ENCODE assay signal across 8 cellular contexts in genomic region chr7:47979832-47980181, GRCh38. TPM values are rescaled to one million over a fixed set of nuclear protein-coding genes. Genes with fewer than 3 reads are reported as not detected.
DNase-seq lines count a peak whose midpoint lies in the region; ATAC-seq, FAIRE-seq and TF ChIP-seq lines count a peak whose summit lies in the region.

No MANE protein-coding gene starts in this region.

- H3K9me3 ChIP-seq in HUES6 (ENCODE audit: control insufficient read depth, insufficient read depth, low read depth, low read length) (no peaks in the 10 kb centered on the region), mucosa of stomach (ENCODE audit: control insufficient read depth, low read length) (no peaks in the 10 kb centered on the region)

- H3K4me1 ChIP-seq in HUES6 (ENCODE audit: control insufficient read depth, insufficient read depth, low read length) (peaks cover 10% of the 10 kb centered on the region; the same call in 1 of the 2 replicates), mucosa of stomach (ENCODE audit: control insufficient read depth, insufficient read depth, low read length) (peaks cover 10% of the 10 kb centered on the region)

- peaks cover 36% of the 10 kb centered on the region for H3K36me3 ChIP-seq in HUES6 (ENCODE audit: control insufficient read depth, insufficient read depth, low read length)
- peaks cover 8% of the 10 kb centered on the region for H3K36me3 ChIP-seq in bronchial epithelial cell (ENCODE audit: control insufficient read depth, insufficient read depth, low read length)
- H3K36me3 ChIP-seq in mucosa of stomach (ENCODE audit: control insufficient read depth, insufficient read depth, low read length), result no peaks in the 10 kb centered on the region

- intact Hi-C loops in head of caudate nucleus (cut with DNase I), result loop anchor here (10.0 kb wide), 1 partner anchor 115 kb away; no protein-coding TSS in a partner anchor

- H3K9ac ChIP-seq in HUES6 (ENCODE audit: low read length) (no peak overlapping the region), mucosa of stomach (ENCODE audit: low read length) (peak overlapping the region; percentile 70)

- FAIRE-seq in bronchial epithelial cell (lab: Jason Lieb, UNC), result no peak

- H3K27ac ChIP-seq in 22Rv1 (peak overlapping the region; percentile 87), HUES6 (ENCODE audit: low read depth, low read length) (no peak overlapping the region)

- TF ChIP-seq CTCF in 22Rv1 (IDR thresholded peaks at IDR 0.05), result no peak
- TF ChIP-seq CTCF in bronchial epithelial cell (IDR thresholded peaks at IDR 0.05; ENCODE audit: insufficient read depth, low read length, severe bottlenecking), result no peak
- TF ChIP-seq CTCF in omental fat pad (IDR thresholded peaks at IDR 0.05), result no peak

- no peak for DNase-seq in bronchial epithelial cell (ENCODE audit: low read depth)
- no peak for DNase-seq in head of caudate nucleus
- DNase-seq in omental fat pad (ENCODE audit: low spot score), result no peak

- no peaks in the 10 kb centered on the region for H3K27me3 ChIP-seq in HUES6 (ENCODE audit: control insufficient read depth, insufficient read depth, low read length)
- H3K27me3 ChIP-seq in bronchial epithelial cell (ENCODE audit: control insufficient read depth, insufficient read depth, low read length), result no peaks in the 10 kb centered on the region
- no peaks in the 10 kb centered on the region for H3K27me3 ChIP-seq in mucosa of stomach (ENCODE audit: control insufficient read depth, insufficient read depth, low read length)

- ATAC-seq in HG03108 (IDR thresholded peaks at IDR 0.05; ENCODE audit: unreplicated experiment) (no peak), HG02678 (IDR thresholded peaks at IDR 0.05; ENCODE audit: unreplicated experiment) (no peak), omental fat pad (ENCODE audit: low FRiP score) (no peak)

- H3K4me3 ChIP-seq in HUES6 (ENCODE audit: low read depth, low read length), result peak overlapping the region; percentile 81
- H3K4me3 ChIP-seq in bronchial epithelial cell (ENCODE audit: low read depth, low read length), result peak overlapping the region; percentile 77
- H3K4me3 ChIP-seq in mucosa of stomach (ENCODE audit: low read length), result peak overlapping the region; percentile 49

RNA-seq across cellular contexts. Expression of gene HUS1, which starts 0.4 kb away (rescaled TPM):
- 19.5 and 19.7 TPM in 2 replicates for total RNA-seq in bronchial epithelial cell
- 10 to 100 TPM; 21.7 to 43.0 (median 32.2) TPM for total RNA-seq in omental fat pad

RNA-seq across cellular contexts. Expression of gene PKD1L1, which starts 31.5 kb away (rescaled TPM):
- total RNA-seq in bronchial epithelial cell (under 0.01 and 0.26 TPM in 2 replicates), omental fat pad (10 to 100 TPM in 1 of 4 donors, 1 to 10 TPM in 1, under 1 TPM in 2; 0.38 to 81.7 (median 0.82) TPM)

RNA-seq across cellular contexts. Expression of gene SUN3, which starts 49.1 kb away (rescaled TPM):
- total RNA-seq in bronchial epithelial cell, result 0.51 and 0.79 TPM in 2 replicates
- total RNA-seq in omental fat pad, result not detected

RNA-seq across cellular contexts. Expression of gene C7orf57, which starts 55.5 kb away (rescaled TPM):
- total RNA-seq in bronchial epithelial cell (0.53 and 2.4 TPM in 2 replicates), omental fat pad (under 1 TPM in 1 of 4 donors, not detected in 3; 0.24 TPM)
